Comparison of ENCODE assay signal across 29 cellular contexts in genomic region chr16:30414159-30414558, GRCh38. TPM values are rescaled to one million over a fixed set of nuclear protein-coding genes. Genes with fewer than 3 reads are reported as not detected.
DNase-seq lines count a peak whose midpoint lies in the region; ATAC-seq, FAIRE-seq and TF ChIP-seq lines count a peak whose summit lies in the region.
"Had no signal": no experiment of that assay in that cellular context is flagged by ENCODE, and none has a peak within 500 bp of the region (broad histone marks: within the 10 kb centered on the region; RNA-seq: fewer than 3 reads in every experiment).

No MANE protein-coding gene starts in this region.

- H3K27ac ChIP-seq in right atrium auricular region: peak overlapping the region; percentile 55 to 59
- H3K27ac ChIP-seq in right cardiac atrium (ENCODE audit: low read length): no peak overlapping the region
- peak overlapping the region; percentile 10 for H3K27ac ChIP-seq in HepG2 (ENCODE audit: extremely low read length, insufficient read depth, low read length)
- no peak overlapping the region for H3K27ac ChIP-seq in upper lobe of left lung
- H3K27ac ChIP-seq: SK-N-MC had no signal

- no peaks in the 10 kb centered on the region for H3K9me3 ChIP-seq in right atrium auricular region
- H3K9me3 ChIP-seq in right cardiac atrium (ENCODE audit: control insufficient read depth, low read length): no peaks in the 10 kb centered on the region
- H3K9me3 ChIP-seq in HepG2 (ENCODE audit: low read length): no peaks in the 10 kb centered on the region
- no peaks in the 10 kb centered on the region for H3K9me3 ChIP-seq in upper lobe of left lung
- H3K9me3 ChIP-seq: BLaER1 treated with 17β-estradiol and CSF1 and Interleukin-3, amounts not matched to agents 10 nM and 100 nM; MG63 had no signal

- in situ Hi-C loops in SK-MEL-5 (cut with HindIII; ENCODE audit: low pct_unique_long_range_greater_than_20kb, low sequenced_read_pairs): no loop called here
- in situ Hi-C loops in HepG2 (cut with HindIII; ENCODE audit: extremely low pct_ligation_motif_present, low pct_unique_long_range_greater_than_20kb): no loop called here

- TF ChIP-seq POLR2A in HepG2 (IDR thresholded peaks at IDR 0.05; ENCODE audit: insufficient read depth in 1 of 2, low read depth in 2 of 2, low read length in 2 of 2) (no peak), upper lobe of left lung (IDR thresholded peaks at IDR 0.05) (no peak)

- ATAC-seq in right cardiac atrium (no peak), HepG2 (no peak), upper lobe of left lung (ENCODE audit: low FRiP score in 2 of 2) (no peak), natural killer cell (no peak)
- no peak for ATAC-seq in stimulated activated effector memory CD8-positive, alpha-beta T cell treated with anti-CD3 and anti-CD28 coated beads, Interleukin-12 subunit alpha, Interleukin-12 subunit beta, amount 100 ng/mL, for 72 hours

- TF ChIP-seq EP300 in HepG2 (IDR thresholded peaks at IDR 0.05; ENCODE audit: low read depth in 2 of 2, low read length in 2 of 2): no peak
- no peak for TF ChIP-seq EP300 in HepG2 (CRISPR knock-in tag; IDR thresholded peaks at IDR 0.05; ENCODE audit: borderline replicate concordance)
- no peak for TF ChIP-seq EP300 in upper lobe of left lung (IDR thresholded peaks at IDR 0.05)

- peaks cover 41% of the 10 kb centered on the region for H3K4me1 Mint-ChIP-seq in stimulated activated effector memory CD8-positive, alpha-beta T cell treated with anti-CD3 and anti-CD28 coated beads, Interleukin-12 subunit alpha, Interleukin-12 subunit beta, amount 100 ng/mL, for 72 hours
- peaks cover 21 to 24% of the 10 kb centered on the region in 2 donors for H3K4me1 Mint-ChIP-seq in natural killer cell

- CTCF ChIA-PET in HepG2 (lab: Yijun Ruan, JAX; ENCODE audit: low intra/inter-chr PET ratio, low total read pairs): no interaction called here

- H3K4me3 Mint-ChIP-seq in stimulated activated effector memory CD8-positive, alpha-beta T cell treated with anti-CD3 and anti-CD28 coated beads, Interleukin-12 subunit alpha, Interleukin-12 subunit beta, amount 100 ng/mL, for 72 hours: no peak overlapping the region
- H3K4me3 Mint-ChIP-seq in natural killer cell: no peak overlapping the region
- H3K4me3 Mint-ChIP-seq: CD8-positive, alpha-beta memory T cell had no signal

- POLR2A ChIA-PET in HepG2 (lab: Yijun Ruan, JAX): interaction anchor here (0.7 kb wide), 1 partner anchor 78 kb away, joined by 3 read pairs; no protein-coding TSS in a partner anchor

- no peak for TF ChIP-seq RAD21 in HepG2 (CRISPR knock-in tag; IDR thresholded peaks at IDR 0.05)

- H3K9me3 Mint-ChIP-seq in stimulated activated effector memory CD8-positive, alpha-beta T cell treated with anti-CD3 and anti-CD28 coated beads, Interleukin-12 subunit alpha, Interleukin-12 subunit beta, amount 100 ng/mL, for 72 hours: no peaks in the 10 kb centered on the region
- H3K9me3 Mint-ChIP-seq in natural killer cell: no peaks in the 10 kb centered on the region
- H3K9me3 Mint-ChIP-seq: CD8-positive, alpha-beta memory T cell; IgD-negative memory B cell had no signal

- intact Hi-C loops in right cardiac atrium (cut with DNase I): no loop called here
- intact Hi-C loops in HepG2 (cut with micrococcal nuclease; ENCODE audit: unreplicated experiment): no loop called here
- intact Hi-C loops in natural killer cell (cut with micrococcal nuclease): no loop called here

- no peaks in the 10 kb centered on the region for H3K27me3 ChIP-seq in right atrium auricular region
- no peaks in the 10 kb centered on the region for H3K27me3 ChIP-seq in right cardiac atrium (ENCODE audit: control insufficient read depth, insufficient read depth)
- no peaks in the 10 kb centered on the region for H3K27me3 ChIP-seq in HepG2 (ENCODE audit: control insufficient read depth in 1 of 2, insufficient read depth in 2 of 2, low read length in 2 of 2)
- no peaks in the 10 kb centered on the region for H3K27me3 ChIP-seq in upper lobe of left lung
- H3K27me3 ChIP-seq: BLaER1 treated with 17β-estradiol and CSF1 and Interleukin-3, amounts not matched to agents 10 nM and 100 nM; MG63 had no signal

- no peaks in the 10 kb centered on the region for H4K20me1 ChIP-seq in HepG2 (ENCODE audit: insufficient read depth, low read length)

- H2AFZ ChIP-seq in HepG2 (ENCODE audit: low read length): no peak overlapping the region

- FAIRE-seq in HepG2 (lab: Jason Lieb, UNC): no peak
- FAIRE-seq: D721Med, GM12892, GM18507, H1, RCC 7860 had no signal

- TF ChIP-seq CTCF in right atrium auricular region (IDR thresholded peaks at IDR 0.05): no peak
- no peak for TF ChIP-seq CTCF in HepG2 (CRISPR knock-in tag; IDR thresholded peaks at IDR 0.05)
- TF ChIP-seq CTCF in upper lobe of left lung (IDR thresholded peaks at IDR 0.05): no peak
- TF ChIP-seq CTCF in foreskin fibroblast (IDR thresholded peaks at IDR 0.05; ENCODE audit: low read depth, low read length): no peak
- no peak for TF ChIP-seq CTCF in natural killer cell (IDR thresholded peaks at IDR 0.05)

- H3K4me1 ChIP-seq in right atrium auricular region (peaks cover 0 to 17% of the 10 kb centered on the region in 2 donors), right cardiac atrium (ENCODE audit: control insufficient read depth, insufficient read depth, low read length) (no peaks in the 10 kb centered on the region), HepG2 (ENCODE audit: insufficient read depth, low read length) (peaks cover 18% of the 10 kb centered on the region), upper lobe of left lung (peaks cover 4 to 32% (median 19%) of the 10 kb centered on the region in 4 donors)

- H3K36me3 ChIP-seq in right atrium auricular region: peaks cover 5% of the 10 kb centered on the region
- H3K36me3 ChIP-seq in HepG2 (replicated peaks in 1 of 2; ENCODE audit: control insufficient read depth in 1 of 2, insufficient read depth in 2 of 2, low read length in 2 of 2): peaks cover 21 to 44% of the 10 kb centered on the region in 2 experiments
- peaks cover 0 to 13% (median 2%) of the 10 kb centered on the region in 4 donors for H3K36me3 ChIP-seq in upper lobe of left lung

- peak overlapping the region; percentile 60 for H3K27ac Mint-ChIP-seq in stimulated activated effector memory CD8-positive, alpha-beta T cell treated with anti-CD3 and anti-CD28 coated beads, Interleukin-12 subunit alpha, Interleukin-12 subunit beta, amount 100 ng/mL, for 72 hours
- no peak overlapping the region for H3K27ac Mint-ChIP-seq in natural killer cell
- H3K27ac Mint-ChIP-seq: IgD-negative memory B cell had no signal

- no peak overlapping the region for H3K4me2 ChIP-seq in HepG2 (ENCODE audit: low read depth, low read length)

- H3K36me3 Mint-ChIP-seq in stimulated activated effector memory CD8-positive, alpha-beta T cell treated with anti-CD3 and anti-CD28 coated beads, Interleukin-12 subunit alpha, Interleukin-12 subunit beta, amount 100 ng/mL, for 72 hours: peaks cover 85% of the 10 kb centered on the region
- H3K36me3 Mint-ChIP-seq in natural killer cell: no peaks in the 10 kb centered on the region

- peaks cover 5% of the 10 kb centered on the region for H3K79me2 ChIP-seq in HepG2 (ENCODE audit: insufficient read depth, low read length)

- no peak overlapping the region for H3K9ac ChIP-seq in HepG2 (ENCODE audit: insufficient read depth, low read depth, low read length)

- BruUV-seq in HepG2 (replicated peaks; lab: Mats Ljungman, UMichigan): no TSS peak

- H3K27me3 Mint-ChIP-seq in natural killer cell (ENCODE audit: low read depth in 2 of 2): no peaks in the 10 kb centered on the region
- H3K27me3 Mint-ChIP-seq: CD8-positive, alpha-beta memory T cell; IgD-negative memory B cell had no signal

- H3K4me3 ChIP-seq in right atrium auricular region (no peak overlapping the region), right cardiac atrium (ENCODE audit: low read length) (no peak overlapping the region), HepG2 (replicated peaks in 1 of 3; ENCODE audit: insufficient read depth in 1 of 3, low read depth in 2 of 3, low read length in 3 of 3) (no peak overlapping the region), upper lobe of left lung (no peak overlapping the region), foreskin fibroblast (ENCODE audit: low read depth in 1 of 2, low read length in 2 of 2) (no peak overlapping the region)
- H3K4me3 ChIP-seq: BLaER1 treated with 17β-estradiol and CSF1 and Interleukin-3, amounts not matched to agents 10 nM and 100 nM; MG63; SK-N-MC had no signal

- DNase-seq in right atrium auricular region (ENCODE audit: low spot score) (no peak), right cardiac atrium (no peak), SK-MEL-5 (ENCODE audit: low read depth, low spot score) (peak; percentile 21), HepG2 (ENCODE audit: low spot score) (no peak), upper lobe of left lung (no peak), foreskin fibroblast (no peak), natural killer cell (no peak)
- DNase-seq in stimulated activated effector memory CD8-positive, alpha-beta T cell treated with anti-CD3 and anti-CD28 coated beads, Interleukin-12 subunit alpha, Interleukin-12 subunit beta, amount 100 ng/mL, for 72 hours (ENCODE audit: low spot score in 2 of 2): no peak
- DNase-seq: CD8-positive, alpha-beta memory T cell; DMS79; Kasumi-1; MG63; NCI-H1048; NCI-H1436; NCI-H2029; NCI-H2171; NCI-H748 treated with DMSO at 0.1 percent for 48 hours; NK-92 treated with Interleukin-12 subunit alpha and Interleukin-12 subunit beta, amount 100 ng/mL, for 24 hours; Right ventricle myocardium superior had no signal

- WGBS in right cardiac atrium: 84% methylated on average over 5 of the region's 5 CpGs
- 96% methylated on average over 5 of the region's 5 CpGs for WGBS in HepG2 (ENCODE audit: low lambda C conversion rate)
- 86 to 92% methylated on average over 5 of the region's 5 CpGs for WGBS in upper lobe of left lung, 2 donors

RNA-seq across cellular contexts. Expression of gene ZNF771, which starts 6.8 kb away (rescaled TPM):
- total RNA-seq in right atrium auricular region: 10 to 100 TPM; 13.0 to 14.3 TPM
- total RNA-seq in right cardiac atrium: 10 to 100 TPM in 1 of 4 donors, 1 to 10 TPM in 3; 4.4 to 11.9 (median 7.0) TPM
- polyA plus RNA-seq in right cardiac atrium: 5.0 TPM
- total RNA-seq in SK-MEL-5 (2014; rRNA removed; shearing (Covaris generic)): 3.7 and 7.2 TPM in 2 replicates
- polyA plus RNA-seq in SK-MEL-5 (2015; cell fraction: cytosol; rRNA removed): 8.3 and 10.1 TPM in 2 replicates
- 2.2 and 3.8 TPM in 2 replicates for polyA plus RNA-seq in SK-MEL-5 (2015; cell fraction: nucleus; rRNA removed)
- 10.9 and 11.8 TPM in 2 replicates for total RNA-seq in HepG2 (2016; rRNA removed; fragmentation: Illumina TruSeq; extraction: Trizol)
- 8.8 and 9.7 TPM in 2 replicates for total RNA-seq in HepG2 (2016; cell fraction: cytosol; rRNA removed; fragmentation: Illumina TruSeq; extraction: Trizol; ENCODE audit: low read depth)
- total RNA-seq in HepG2 (2016; cell fraction: insoluble cytoplasmic fraction; rRNA removed; fragmentation: Illumina TruSeq; extraction: Trizol): 9.0 and 10.5 TPM in 2 replicates
- 14.5 and 14.9 TPM in 2 replicates for total RNA-seq in HepG2 (2016; cell fraction: membrane; rRNA removed; fragmentation: Illumina TruSeq; extraction: Trizol)
- total RNA-seq in HepG2 (2016; cell fraction: nucleus; rRNA removed; fragmentation: Illumina TruSeq; extraction: Trizol): 5.7 and 6.4 TPM in 2 replicates
- 5.0 and 5.4 TPM in 2 replicates for polyA plus RNA-seq in HepG2 (2011; rRNA removed)
- 6.7 and 15.5 TPM in 2 replicates for polyA plus RNA-seq in HepG2 (2011; cell fraction: cytosol; rRNA removed)
- 11.2 and 15.1 TPM in 2 replicates for polyA plus RNA-seq in HepG2 (2011; cell fraction: nucleus; rRNA removed)
- 2.3 and 2.7 TPM in 2 replicates for polyA plus RNA-seq in HepG2 (2012)
- polyA plus RNA-seq in HepG2 (2016; cell fraction: cytosol; fragmentation: Illumina TruSeq; extraction: Trizol; ENCODE audit: low read depth): 8.8 and 9.4 TPM in 2 replicates
- 8.3 and 10.8 TPM in 2 replicates for polyA plus RNA-seq in HepG2 (2016; cell fraction: insoluble cytoplasmic fraction; fragmentation: Illumina TruSeq; extraction: Trizol; ENCODE audit: low read depth)
- 10.9 and 11.1 TPM in 2 replicates for polyA plus RNA-seq in HepG2 (2016; cell fraction: membrane; fragmentation: Illumina TruSeq; extraction: Trizol; ENCODE audit: low read depth)
- 9.1 and 10.0 TPM in 2 replicates for polyA plus RNA-seq in HepG2 (2016; cell fraction: nucleus; fragmentation: Illumina TruSeq; extraction: Trizol; ENCODE audit: insufficient read depth, low read depth)
- polyA minus RNA-seq in HepG2 (2011; rRNA and poly(A)+ RNA removed; ENCODE audit: low replicate concordance): 4.1 and 9.1 TPM in 2 replicates
- 4.6 and 5.6 TPM in 2 replicates for polyA minus RNA-seq in HepG2 (2011; cell fraction: cytosol; rRNA and poly(A)+ RNA removed)
- polyA minus RNA-seq in HepG2 (2011; cell fraction: nucleus; rRNA and poly(A)+ RNA removed): 5.3 and 5.4 TPM in 2 replicates
- total RNA-seq in upper lobe of left lung: 10 to 100 TPM in 2 of 6 donors, 1 to 10 TPM in 4; 5.2 to 12.3 (median 7.2) TPM
- total RNA-seq in natural killer cell: 1 to 10 TPM in 2 of 3 donors, under 1 TPM in 1; 0.70 to 1.4 (median 1.4) TPM

RNA-seq across cellular contexts. Expression of gene DCTPP1, which starts 15.7 kb away (rescaled TPM):
- total RNA-seq in right atrium auricular region (10 to 100 TPM; 14.4 to 18.7 TPM), right cardiac atrium (10 to 100 TPM; 26.9 to 46.2 (median 30.5) TPM), HepG2 (2016; rRNA removed; fragmentation: Illumina TruSeq; extraction: Trizol) (74.4 and 105 TPM in 2 replicates), upper lobe of left lung (10 to 100 TPM in 5 of 6 donors, 1 to 10 TPM in 1; 4.2 to 31.8 (median 20.0) TPM), natural killer cell (10 to 100 TPM; 11.2 to 16.9 (median 15.2) TPM)
- polyA plus RNA-seq in right cardiac atrium (20.9 TPM), HepG2 (2011; rRNA removed) (52.9 and 54.8 TPM in 2 replicates)
- total RNA-seq in SK-MEL-5 (2014; rRNA removed; shearing (Covaris generic)): 11.9 and 21.7 TPM in 2 replicates
- polyA plus RNA-seq in SK-MEL-5 (2015; cell fraction: cytosol; rRNA removed): 46.2 and 59.9 TPM in 2 replicates
- polyA plus RNA-seq in SK-MEL-5 (2015; cell fraction: nucleus; rRNA removed): 8.0 and 12.8 TPM in 2 replicates
- total RNA-seq in HepG2 (2016; cell fraction: cytosol; rRNA removed; fragmentation: Illumina TruSeq; extraction: Trizol; ENCODE audit: low read depth): 44.2 and 47.1 TPM in 2 replicates
- total RNA-seq in HepG2 (2016; cell fraction: insoluble cytoplasmic fraction; rRNA removed; fragmentation: Illumina TruSeq; extraction: Trizol): 74.5 and 96.6 TPM in 2 replicates
- 77.2 and 80.8 TPM in 2 replicates for total RNA-seq in HepG2 (2016; cell fraction: membrane; rRNA removed; fragmentation: Illumina TruSeq; extraction: Trizol)
- 30.8 and 32.7 TPM in 2 replicates for total RNA-seq in HepG2 (2016; cell fraction: nucleus; rRNA removed; fragmentation: Illumina TruSeq; extraction: Trizol)
- 58.6 and 70.5 TPM in 2 replicates for polyA plus RNA-seq in HepG2 (2011; cell fraction: cytosol; rRNA removed)
- 16.9 and 17.1 TPM in 2 replicates for polyA plus RNA-seq in HepG2 (2011; cell fraction: nucleus; rRNA removed)
- polyA plus RNA-seq in HepG2 (2012): 49.0 and 54.0 TPM in 2 replicates
- 63.8 and 69.5 TPM in 2 replicates for polyA plus RNA-seq in HepG2 (2016; cell fraction: cytosol; fragmentation: Illumina TruSeq; extraction: Trizol; ENCODE audit: low read depth)
- 138 and 146 TPM in 2 replicates for polyA plus RNA-seq in HepG2 (2016; cell fraction: insoluble cytoplasmic fraction; fragmentation: Illumina TruSeq; extraction: Trizol; ENCODE audit: low read depth)
- polyA plus RNA-seq in HepG2 (2016; cell fraction: membrane; fragmentation: Illumina TruSeq; extraction: Trizol; ENCODE audit: low read depth): 69.5 and 71.6 TPM in 2 replicates
- polyA plus RNA-seq in HepG2 (2016; cell fraction: nucleus; fragmentation: Illumina TruSeq; extraction: Trizol; ENCODE audit: insufficient read depth, low read depth): 49.9 and 56.9 TPM in 2 replicates
- polyA minus RNA-seq in HepG2 (2011; rRNA and poly(A)+ RNA removed; ENCODE audit: low replicate concordance): 36.0 and 50.1 TPM in 2 replicates
- polyA minus RNA-seq in HepG2 (2011; cell fraction: cytosol; rRNA and poly(A)+ RNA removed): 16.2 and 24.3 TPM in 2 replicates
- polyA minus RNA-seq in HepG2 (2011; cell fraction: nucleus; rRNA and poly(A)+ RNA removed): 5.3 and 7.0 TPM in 2 replicates

RNA-seq across cellular contexts. Expression of gene ZNF48, which starts 18.9 kb away (rescaled TPM):
- total RNA-seq in right atrium auricular region: 10 to 100 TPM in 1 of 2 donors, 1 to 10 TPM in 1; 5.7 to 10.7 TPM
- 1 to 10 TPM; 6.2 to 8.0 (median 7.5) TPM for total RNA-seq in right cardiac atrium
- 3.6 TPM for polyA plus RNA-seq in right cardiac atrium
- 0.64 and 0.95 TPM in 2 replicates for total RNA-seq in SK-MEL-5 (2014; rRNA removed; shearing (Covaris generic))
- 1.3 and 1.4 TPM in 2 replicates for polyA plus RNA-seq in SK-MEL-5 (2015; cell fraction: cytosol; rRNA removed)
- 0.43 and 1.8 TPM in 2 replicates for polyA plus RNA-seq in SK-MEL-5 (2015; cell fraction: nucleus; rRNA removed)
- total RNA-seq in HepG2 (2016; rRNA removed; fragmentation: Illumina TruSeq; extraction: Trizol): 10.9 and 12.3 TPM in 2 replicates
- total RNA-seq in HepG2 (2016; cell fraction: cytosol; rRNA removed; fragmentation: Illumina TruSeq; extraction: Trizol; ENCODE audit: low read depth): 2.3 and 2.9 TPM in 2 replicates
- total RNA-seq in HepG2 (2016; cell fraction: insoluble cytoplasmic fraction; rRNA removed; fragmentation: Illumina TruSeq; extraction: Trizol): 10.9 and 12.6 TPM in 2 replicates
- 8.8 and 8.9 TPM in 2 replicates for total RNA-seq in HepG2 (2016; cell fraction: membrane; rRNA removed; fragmentation: Illumina TruSeq; extraction: Trizol)
- total RNA-seq in HepG2 (2016; cell fraction: nucleus; rRNA removed; fragmentation: Illumina TruSeq; extraction: Trizol): 5.4 and 7.9 TPM in 2 replicates
- polyA plus RNA-seq in HepG2 (2011; rRNA removed): 9.9 and 11.7 TPM in 2 replicates
- polyA plus RNA-seq in HepG2 (2011; cell fraction: cytosol; rRNA removed): 7.8 and 10.1 TPM in 2 replicates
- polyA plus RNA-seq in HepG2 (2011; cell fraction: nucleus; rRNA removed): 9.4 and 11.4 TPM in 2 replicates
- 7.7 and 10.5 TPM in 2 replicates for polyA plus RNA-seq in HepG2 (2012)
- polyA plus RNA-seq in HepG2 (2016; cell fraction: cytosol; fragmentation: Illumina TruSeq; extraction: Trizol; ENCODE audit: low read depth): 2.1 and 2.6 TPM in 2 replicates
- 11.0 and 11.9 TPM in 2 replicates for polyA plus RNA-seq in HepG2 (2016; cell fraction: insoluble cytoplasmic fraction; fragmentation: Illumina TruSeq; extraction: Trizol; ENCODE audit: low read depth)
- 5.4 and 6.0 TPM in 2 replicates for polyA plus RNA-seq in HepG2 (2016; cell fraction: membrane; fragmentation: Illumina TruSeq; extraction: Trizol; ENCODE audit: low read depth)
- 11.3 and 12.2 TPM in 2 replicates for polyA plus RNA-seq in HepG2 (2016; cell fraction: nucleus; fragmentation: Illumina TruSeq; extraction: Trizol; ENCODE audit: insufficient read depth, low read depth)
- 7.6 and 12.0 TPM in 2 replicates for polyA minus RNA-seq in HepG2 (2011; rRNA and poly(A)+ RNA removed; ENCODE audit: low replicate concordance)
- polyA minus RNA-seq in HepG2 (2011; cell fraction: cytosol; rRNA and poly(A)+ RNA removed): 4.8 and 5.3 TPM in 2 replicates
- polyA minus RNA-seq in HepG2 (2011; cell fraction: nucleus; rRNA and poly(A)+ RNA removed): 4.1 and 5.0 TPM in 2 replicates
- 10 to 100 TPM in 3 of 6 donors, 1 to 10 TPM in 3; 6.8 to 29.2 (median 10.9) TPM for total RNA-seq in upper lobe of left lung
- 1 to 10 TPM; 5.5 to 7.4 (median 7.1) TPM for total RNA-seq in natural killer cell

RNA-seq across cellular contexts. Expression of gene SEPHS2, which starts 31.5 kb away (rescaled TPM):
- total RNA-seq in right atrium auricular region: 10 to 100 TPM; 18.2 to 18.6 TPM
- total RNA-seq in right cardiac atrium: 10 to 100 TPM; 34.8 to 41.1 (median 36.4) TPM
- 29.4 TPM for polyA plus RNA-seq in right cardiac atrium
- total RNA-seq in SK-MEL-5 (2014; rRNA removed; shearing (Covaris generic)): 5.4 and 7.9 TPM in 2 replicates
- polyA plus RNA-seq in SK-MEL-5 (2015; cell fraction: cytosol; rRNA removed): 55.9 and 62.4 TPM in 2 replicates
- polyA plus RNA-seq in SK-MEL-5 (2015; cell fraction: nucleus; rRNA removed): 23.3 and 36.8 TPM in 2 replicates
- 20.7 and 56.3 TPM in 2 replicates for total RNA-seq in HepG2 (2016; rRNA removed; fragmentation: Illumina TruSeq; extraction: Trizol)
- 5.7 and 7.2 TPM in 2 replicates for total RNA-seq in HepG2 (2016; cell fraction: cytosol; rRNA removed; fragmentation: Illumina TruSeq; extraction: Trizol; ENCODE audit: low read depth)
- total RNA-seq in HepG2 (2016; cell fraction: insoluble cytoplasmic fraction; rRNA removed; fragmentation: Illumina TruSeq; extraction: Trizol): 20.6 and 53.3 TPM in 2 replicates
- 32.0 TPM in 2 replicates for total RNA-seq in HepG2 (2016; cell fraction: membrane; rRNA removed; fragmentation: Illumina TruSeq; extraction: Trizol)
- total RNA-seq in HepG2 (2016; cell fraction: nucleus; rRNA removed; fragmentation: Illumina TruSeq; extraction: Trizol): 20.1 and 22.8 TPM in 2 replicates
- 127 and 128 TPM in 2 replicates for polyA plus RNA-seq in HepG2 (2011; rRNA removed)
- polyA plus RNA-seq in HepG2 (2011; cell fraction: cytosol; rRNA removed): 115 and 145 TPM in 2 replicates
- polyA plus RNA-seq in HepG2 (2011; cell fraction: nucleus; rRNA removed): 36.6 and 44.5 TPM in 2 replicates
- polyA plus RNA-seq in HepG2 (2012): 130 and 170 TPM in 2 replicates
- 14.0 and 14.5 TPM in 2 replicates for polyA plus RNA-seq in HepG2 (2016; cell fraction: cytosol; fragmentation: Illumina TruSeq; extraction: Trizol; ENCODE audit: low read depth)
- 225 and 237 TPM in 2 replicates for polyA plus RNA-seq in HepG2 (2016; cell fraction: insoluble cytoplasmic fraction; fragmentation: Illumina TruSeq; extraction: Trizol; ENCODE audit: low read depth)
- 54.8 and 58.5 TPM in 2 replicates for polyA plus RNA-seq in HepG2 (2016; cell fraction: membrane; fragmentation: Illumina TruSeq; extraction: Trizol; ENCODE audit: low read depth)
- polyA plus RNA-seq in HepG2 (2016; cell fraction: nucleus; fragmentation: Illumina TruSeq; extraction: Trizol; ENCODE audit: insufficient read depth, low read depth): 101 TPM in 2 replicates
- 28.5 and 84.7 TPM in 2 replicates for polyA minus RNA-seq in HepG2 (2011; rRNA and poly(A)+ RNA removed; ENCODE audit: low replicate concordance)
- polyA minus RNA-seq in HepG2 (2011; cell fraction: cytosol; rRNA and poly(A)+ RNA removed): 65.0 and 74.5 TPM in 2 replicates
- polyA minus RNA-seq in HepG2 (2011; cell fraction: nucleus; rRNA and poly(A)+ RNA removed): 38.4 and 44.4 TPM in 2 replicates
- total RNA-seq in upper lobe of left lung: 10 to 100 TPM; 34.7 to 64.0 (median 38.2) TPM
- total RNA-seq in natural killer cell: 10 to 100 TPM; 25.5 to 37.6 (median 35.0) TPM

RNA-seq across cellular contexts. Expression of gene SEPTIN1, which starts 31.8 kb away (rescaled TPM):
- under 1 TPM in 1 of 2 donors, not detected in 1; 0.35 TPM for total RNA-seq in right atrium auricular region
- total RNA-seq in right cardiac atrium: 1 to 10 TPM; 1.1 to 3.6 (median 2.7) TPM
- polyA plus RNA-seq in right cardiac atrium: 1.6 TPM
- not detected in 2 replicates for total RNA-seq in SK-MEL-5 (2014; rRNA removed; shearing (Covaris generic))
- polyA plus RNA-seq in SK-MEL-5 (2015; cell fraction: cytosol; rRNA removed): 0.08 TPM in 2 replicates
- not detected in 2 replicates for polyA plus RNA-seq in SK-MEL-5 (2015; cell fraction: nucleus; rRNA removed)
- 0.18 and 0.27 TPM in 2 replicates for total RNA-seq in HepG2 (2016; rRNA removed; fragmentation: Illumina TruSeq; extraction: Trizol)
- total RNA-seq in HepG2 (2016; cell fraction: cytosol; rRNA removed; fragmentation: Illumina TruSeq; extraction: Trizol; ENCODE audit: low read depth): 0.18 and 0.51 TPM in 2 replicates
- total RNA-seq in HepG2 (2016; cell fraction: insoluble cytoplasmic fraction; rRNA removed; fragmentation: Illumina TruSeq; extraction: Trizol): 0.17 and 0.18 TPM in 2 replicates
- 0.28 and 0.68 TPM in 2 replicates for total RNA-seq in HepG2 (2016; cell fraction: membrane; rRNA removed; fragmentation: Illumina TruSeq; extraction: Trizol)
- not detected in 2 replicates for total RNA-seq in HepG2 (2016; cell fraction: nucleus; rRNA removed; fragmentation: Illumina TruSeq; extraction: Trizol)
- polyA plus RNA-seq in HepG2 (2011; rRNA removed): 0.67 and 0.94 TPM in 2 replicates
- 0.56 and 0.76 TPM in 2 replicates for polyA plus RNA-seq in HepG2 (2011; cell fraction: cytosol; rRNA removed)
- polyA plus RNA-seq in HepG2 (2011; cell fraction: nucleus; rRNA removed): 1.0 and 1.3 TPM in 2 replicates
- polyA plus RNA-seq in HepG2 (2012): 1.1 and 1.7 TPM in 2 replicates
- polyA plus RNA-seq in HepG2 (2016; cell fraction: cytosol; fragmentation: Illumina TruSeq; extraction: Trizol; ENCODE audit: low read depth): 4.2 and 4.6 TPM in 2 replicates
- 0.76 and 0.85 TPM in 2 replicates for polyA plus RNA-seq in HepG2 (2016; cell fraction: insoluble cytoplasmic fraction; fragmentation: Illumina TruSeq; extraction: Trizol; ENCODE audit: low read depth)
- polyA plus RNA-seq in HepG2 (2016; cell fraction: membrane; fragmentation: Illumina TruSeq; extraction: Trizol; ENCODE audit: low read depth): 3.3 and 3.8 TPM in 2 replicates
- polyA plus RNA-seq in HepG2 (2016; cell fraction: nucleus; fragmentation: Illumina TruSeq; extraction: Trizol; ENCODE audit: insufficient read depth, low read depth): 0.65 and 1.1 TPM in 2 replicates
- 0.24 TPM in 1 of 2 replicates, not detected in the other for polyA minus RNA-seq in HepG2 (2011; rRNA and poly(A)+ RNA removed; ENCODE audit: low replicate concordance)
- polyA minus RNA-seq in HepG2 (2011; cell fraction: cytosol; rRNA and poly(A)+ RNA removed): not detected in 2 replicates
- 0.13 TPM in 1 of 2 replicates, not detected in the other for polyA minus RNA-seq in HepG2 (2011; cell fraction: nucleus; rRNA and poly(A)+ RNA removed)
- 10 to 100 TPM in 1 of 6 donors, 1 to 10 TPM in 5; 3.5 to 13.6 (median 7.1) TPM for total RNA-seq in upper lobe of left lung
- 100 to 1,000 TPM; 196 to 210 (median 205) TPM for total RNA-seq in natural killer cell
- total RNA-seq: HT-29, NCI-H460 had no signal

Comparison
In these comparisons a context has a peak if more than half of its experiments do, and no peak if none do; other contexts are left out.
1. H3K27ac ChIP-seq: peak in right atrium auricular region (2 of 2) and HepG2 (single experiment); none in right cardiac atrium (single experiment) and upper lobe of left lung (0 of 4).